In the genomic region with DNA sequence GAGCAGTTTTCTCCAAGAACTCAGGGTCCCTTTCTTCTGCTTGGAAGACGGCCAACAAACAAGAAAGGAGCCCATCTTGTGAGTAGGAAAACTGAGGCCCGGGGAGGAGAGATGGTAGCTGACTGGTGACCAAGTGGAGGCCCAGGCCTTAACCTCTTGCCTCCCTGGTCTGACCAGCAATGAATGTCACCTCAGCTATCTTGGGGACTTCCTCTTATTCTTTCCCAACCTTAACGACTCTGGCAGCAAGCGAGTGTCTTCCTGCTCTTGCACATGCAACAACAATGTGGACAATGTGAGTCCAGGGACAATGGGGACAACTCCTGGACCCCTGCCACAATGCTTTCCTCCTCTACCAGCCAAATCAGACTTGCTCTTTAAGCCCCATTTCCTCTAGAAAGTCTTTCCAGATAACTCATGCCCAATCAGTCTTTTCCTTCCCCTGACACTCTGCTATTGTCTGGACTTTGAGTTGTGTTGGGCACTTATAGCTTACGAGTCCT, we compare ENCODE assay signal across 1 cellular context.
TF ChIP-seq lines count a peak whose summit lies in the region.

No MANE protein-coding gene starts in this region.

TF ChIP-seq in H1, 55 proteins besides CTCF, POLR2A, EP300 and RAD21 (continued from another document):
- no peak for TF ChIP-seq BCL11A (IDR thresholded peaks at IDR 0.05; ENCODE audit: low read depth in 2 of 2, low read length in 2 of 2)
- no peak for TF ChIP-seq SUZ12 (IDR thresholded peaks at IDR 0.05; ENCODE audit: low read length)
- TF ChIP-seq TEAD4 (IDR thresholded peaks at IDR 0.05; ENCODE audit: low read depth, low read length) = no peak
- no peak for TF ChIP-seq HDAC6 (IDR thresholded peaks at IDR 0.05; ENCODE audit: low read depth, low read length)
- TF ChIP-seq CEBPB (IDR thresholded peaks at IDR 0.05; ENCODE audit: low read depth, low read length) = no peak
- no peak for TF ChIP-seq RNF2 (IDR thresholded peaks at IDR 0.05; ENCODE audit: borderline replicate concordance, low read depth, low read length, missing control alignments, poor library complexity, severe bottlenecking)
